In the genomic region with DNA sequence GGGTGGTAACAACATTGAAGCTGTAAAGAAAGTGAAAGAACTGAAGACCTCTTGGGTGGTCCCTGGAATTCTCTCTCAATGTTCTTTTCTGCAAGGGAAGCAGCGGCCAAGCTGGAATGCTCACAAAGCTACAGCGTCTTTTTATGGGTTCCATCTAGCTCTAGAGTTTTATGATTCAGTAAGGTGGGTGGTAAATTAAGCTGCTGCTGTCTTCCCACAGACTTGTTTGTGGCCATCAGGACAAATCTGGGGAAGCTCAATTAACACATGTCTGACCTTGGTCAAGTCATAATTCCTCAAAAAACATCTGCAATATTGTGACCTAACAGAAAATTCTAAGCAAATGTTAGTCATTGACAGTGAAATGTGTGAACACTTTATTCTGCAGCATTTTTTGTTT, we compare ENCODE assay signal across 12 cellular contexts.
DNase-seq lines count a peak whose midpoint lies in the region; ATAC-seq and TF ChIP-seq lines count a peak whose summit lies in the region.
"Had no signal": no experiment of that assay in that cellular context is flagged by ENCODE, and none has a peak within 500 bp of the region (broad histone marks: within the 10 kb centered on the region; RNA-seq: fewer than 3 reads in every experiment).

No MANE protein-coding gene starts in this region.

- TF ChIP-seq CTCF in GM23338 (conservative IDR thresholded peaks at IDR 0.05; ENCODE audit: low read depth in 2 of 2) (no peak), OCI-LY3 (IDR thresholded peaks at IDR 0.05; ENCODE audit: low read depth, low read length) (no peak)
- TF ChIP-seq CTCF in CD8-positive, alpha-beta T cell (IDR thresholded peaks at IDR 0.05), result no peak

- H3K4me3 Mint-ChIP-seq in GM23338, result no peak overlapping the region
- H3K4me3 Mint-ChIP-seq in CD8-positive, alpha-beta T cell, result no peak overlapping the region

- ATAC-seq in GM23338 (peak; percentile 24; the same call in 2 of the 3 replicates), GM18873 (IDR thresholded peaks at IDR 0.05; ENCODE audit: low FRiP score, unreplicated experiment) (no peak)
- no peak for ATAC-seq in CD8-positive, alpha-beta T cell
- ATAC-seq: right lobe of liver; stimulated activated naive CD8-positive, alpha-beta T cell treated with anti-CD3 and anti-CD28 coated beads, Interleukin-15, Interleukin-2, amounts not matched to agents 100 U/mL and 50 U/mL, for 24 hours had no signal

- H2AFZ ChIP-seq in GM23338, result no peak overlapping the region
- no peak overlapping the region for H2AFZ ChIP-seq in OCI-LY3 (ENCODE audit: low read depth, low read length)

- no peaks in the 10 kb centered on the region for H3K36me3 ChIP-seq in GM23338 (ENCODE audit: insufficient read depth)
- H3K36me3 ChIP-seq in OCI-LY3 (replicated peaks; ENCODE audit: low read depth, low read length), result peaks cover 3% of the 10 kb centered on the region
- H3K36me3 ChIP-seq in CD8-positive, alpha-beta T cell (ENCODE audit: insufficient read depth, low read length), result no peaks in the 10 kb centered on the region
- H3K36me3 ChIP-seq: right lobe of liver, vagina had no signal

- H3K9ac ChIP-seq in OCI-LY3 (ENCODE audit: low read length), result no peak overlapping the region

- H3K27ac ChIP-seq in GM23338 (ENCODE audit: low read depth) (peak overlapping the region; percentile 3; the same call in 1 of the 2 replicates), OCI-LY3 (ENCODE audit: low read length) (peak overlapping the region; percentile 26)
- no peak overlapping the region for H3K27ac ChIP-seq in CD8-positive, alpha-beta T cell (ENCODE audit: low read depth, low read length)
- H3K27ac ChIP-seq: right lobe of liver, vagina had no signal

- H3K9me3 Mint-ChIP-seq in GM23338, result no peaks in the 10 kb centered on the region
- no peaks in the 10 kb centered on the region for H3K9me3 Mint-ChIP-seq in CD8-positive, alpha-beta T cell

- no peaks in the 10 kb centered on the region for H3K9me2 ChIP-seq in GM23338 (ENCODE audit: insufficient read depth)

- H3K4me2 ChIP-seq in GM23338 (0 out of 2 replicates have a peak overlapping the region, but pooled peaks have one; percentile 17), OCI-LY3 (ENCODE audit: low read length) (0 out of 2 replicates have a peak overlapping the region, but pooled peaks have one; percentile 3)

- intact Hi-C loops in CD8-positive, alpha-beta T cell (cut with DNase I, micrococcal nuclease), result no loop called here

- H3K27ac Mint-ChIP-seq in GM23338, result no peak overlapping the region
- H3K27ac Mint-ChIP-seq in CD8-positive, alpha-beta T cell, result no peak overlapping the region

- H3K9me3 ChIP-seq in OCI-LY3 (ENCODE audit: insufficient read depth, low read length), result no peaks in the 10 kb centered on the region
- no peaks in the 10 kb centered on the region for H3K9me3 ChIP-seq in CD8-positive, alpha-beta T cell (ENCODE audit: low read length)
- H3K9me3 ChIP-seq: right lobe of liver, vagina had no signal

- H3K27me3 Mint-ChIP-seq in GM23338 (ENCODE audit: insufficient read depth, low read depth, poor library complexity), result no peaks in the 10 kb centered on the region
- no peaks in the 10 kb centered on the region for H3K27me3 Mint-ChIP-seq in CD8-positive, alpha-beta T cell (ENCODE audit: low read depth)

- peaks cover 40% of the 10 kb centered on the region for H3K4me1 Mint-ChIP-seq in GM23338
- peaks cover 70% of the 10 kb centered on the region for H3K4me1 Mint-ChIP-seq in CD8-positive, alpha-beta T cell (ENCODE audit: low read depth)

- no peaks in the 10 kb centered on the region for H3K36me3 Mint-ChIP-seq in GM23338 (ENCODE audit: low read depth)
- no peaks in the 10 kb centered on the region for H3K36me3 Mint-ChIP-seq in CD8-positive, alpha-beta T cell

- H3K4me1 ChIP-seq in GM23338 (ENCODE audit: insufficient read depth), result peaks cover 28% of the 10 kb centered on the region
- H3K4me1 ChIP-seq in OCI-LY3 (ENCODE audit: low read length), result peaks cover 85% of the 10 kb centered on the region
- peaks cover 16% of the 10 kb centered on the region for H3K4me1 ChIP-seq in CD8-positive, alpha-beta T cell (ENCODE audit: insufficient read depth, low read length)

- H3K79me2 ChIP-seq in GM23338 (replicated peaks; ENCODE audit: insufficient read depth) (peaks cover 89% of the 10 kb centered on the region), OCI-LY3 (ENCODE audit: low read length) (peaks cover 99% of the 10 kb centered on the region)

- H4K20me1 ChIP-seq in GM23338 (replicated peaks; ENCODE audit: insufficient read depth), result no peaks in the 10 kb centered on the region; the same call in 1 of the 2 replicates
- H4K20me1 ChIP-seq in OCI-LY3 (ENCODE audit: insufficient read depth, low read length), result peaks cover 3% of the 10 kb centered on the region; the same call in 1 of the 2 replicates

- CTCF ChIA-PET in CD8-positive, alpha-beta T cell (lab: Charles Lee), result interaction anchor here (2.6 kb wide), 1 partner anchor 461 kb away, joined by 9 read pairs; no protein-coding TSS in a partner anchor

- POLR2A ChIA-PET in CD8-positive, alpha-beta T cell (lab: Charles Lee), result no interaction called here

- DNase-seq in GM23338 (ENCODE audit: low spot score), result peak; percentile 61
- DNase-seq in glomerular visceral epithelial cell (ENCODE audit: extremely low spot score), result peak; percentile 64
- DNase-seq in skeletal muscle cell (ENCODE audit: low read depth), result peak; percentile 55
- DNase-seq in G401 (ENCODE audit: low spot score), result no peak
- DNase-seq in CD8-positive, alpha-beta T cell, result no peak
- DNase-seq: activated CD8-positive, alpha-beta memory T cell treated with anti-CD3 and anti-CD28 coated beads for 24 hours; head of caudate nucleus; right lobe of liver; stimulated activated naive CD8-positive, alpha-beta T cell treated with anti-CD3 and anti-CD28 coated beads, Interleukin-15, Interleukin-2, amounts not matched to agents 100 U/mL and 50 U/mL, for 24 hours had no signal

- H3K4me3 ChIP-seq in GM23338, result no peak overlapping the region
- no peak overlapping the region for H3K4me3 ChIP-seq in OCI-LY3 (ENCODE audit: low read length)
- H3K4me3 ChIP-seq in skeletal muscle cell (ENCODE audit: low read depth, low read length), result no peak overlapping the region
- H3K4me3 ChIP-seq in CD8-positive, alpha-beta T cell (ENCODE audit: low read depth, low read length), result no peak overlapping the region
- H3K4me3 ChIP-seq: right lobe of liver, vagina had no signal

- H3K27me3 ChIP-seq in GM23338 (ENCODE audit: insufficient read depth), result no peaks in the 10 kb centered on the region
- no peaks in the 10 kb centered on the region for H3K27me3 ChIP-seq in OCI-LY3 (ENCODE audit: low read depth, low read length)
- no peaks in the 10 kb centered on the region for H3K27me3 ChIP-seq in CD8-positive, alpha-beta T cell (ENCODE audit: insufficient read depth, low read length)
- H3K27me3 ChIP-seq: right lobe of liver, vagina had no signal

- no peaks in the 10 kb centered on the region for H3F3A ChIP-seq in GM23338 (replicated peaks; ENCODE audit: low read depth)

- in situ Hi-C loops in G401 (cut with HindIII; ENCODE audit: low sequenced_read_pairs), result no loop called here

TF ChIP-seq in GM23338, 12 proteins besides CTCF, POLR2A, EP300 and RAD21 (continues in another document):
- TF ChIP-seq STAT1 (IDR thresholded peaks at IDR 0.05; ENCODE audit: unreplicated experiment), result no peak

Comparison
In these comparisons a context has a peak if more than half of its experiments do, and no peak if none do; other contexts are left out.
1. DNase-seq: peak in GM23338 (single experiment), glomerular visceral epithelial cell (single experiment) and skeletal muscle cell (single experiment); none in G401 (single experiment) and CD8-positive, alpha-beta T cell (0 of 7).